Comparison of ENCODE assay signal across 8 cellular contexts in the genomic region with DNA sequence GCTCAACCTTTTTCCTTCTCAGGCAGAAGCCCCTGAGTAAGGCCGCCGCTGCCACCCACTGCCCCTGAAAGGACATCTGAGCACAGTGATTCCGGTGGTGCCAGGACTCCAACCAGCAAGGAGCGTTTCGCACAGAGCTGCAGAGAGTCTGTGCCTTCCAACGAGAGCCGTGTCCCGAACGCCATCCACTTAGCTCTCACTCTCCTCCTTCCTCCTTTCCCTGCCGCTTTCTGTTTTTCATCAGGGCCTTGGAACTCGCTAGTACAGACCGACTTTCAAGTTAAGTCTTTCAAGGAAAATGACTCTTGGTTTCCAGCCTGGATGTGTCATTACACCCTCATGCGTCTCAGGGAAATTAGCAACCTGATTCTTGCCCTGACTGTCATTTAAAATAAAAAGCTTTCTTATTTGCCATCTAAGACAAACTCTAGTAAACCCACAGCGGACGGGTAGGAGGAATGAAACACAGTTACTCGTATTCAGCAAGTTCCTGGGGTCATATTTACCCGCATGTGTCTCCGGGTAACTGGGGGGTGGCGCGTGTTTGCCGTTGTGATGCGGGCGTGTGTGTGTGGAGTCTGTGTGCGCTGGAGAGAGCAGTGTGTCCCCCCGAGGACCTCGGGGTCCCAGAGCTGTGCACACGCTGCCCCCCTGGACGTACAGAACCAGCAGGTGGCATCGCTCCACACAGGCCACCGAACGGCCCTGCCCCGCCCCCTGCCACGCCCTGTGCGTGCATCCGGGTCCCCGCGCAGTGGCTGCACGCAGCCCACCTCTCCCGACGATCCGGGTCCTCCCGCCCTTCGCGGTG. TPM values are rescaled to one million over a fixed set of nuclear protein-coding genes. Genes with fewer than 3 reads are reported as not detected.
DNase-seq lines count a peak whose midpoint lies in the region; ATAC-seq and TF ChIP-seq lines count a peak whose summit lies in the region.

No MANE protein-coding gene starts in this region.

- H3K9me3 Mint-ChIP-seq in activated naive CD4-positive, alpha-beta T cell treated with anti-CD3 and anti-CD28 coated beads, Interleukin-2, amount 10 ng/mL, durations not matched to agents 7 days and 5 days = no peaks in the 10 kb centered on the region

- H3K4me2 ChIP-seq in OCI-LY7 (ENCODE audit: low read length) = peak overlapping the region; percentile 89

- no peak for DNase-seq in AG09319 (ENCODE audit: extremely low read depth, low read depth)
- peak; percentile 82 for DNase-seq in OCI-LY7 (ENCODE audit: low spot score)
- peak; percentile 62 for DNase-seq in activated naive CD4-positive, alpha-beta T cell treated with anti-CD3 and anti-CD28 coated beads, Interleukin-2, amount 10 ng/mL, durations not matched to agents 7 days and 5 days
- DNase-seq in heart left ventricle = peak in 3 of 5 donors; percentile 30 to 69 (median 33)
- DNase-seq in gastrocnemius medialis = no peak
- no peak for DNase-seq in NCI-H2196 treated with DMSO at 0.1 percent for 48 hours (lab: John Stamatoyannopoulos, UW; ENCODE audit: unreplicated experiment)
- no peak for DNase-seq in WERI-Rb-1

- peaks cover 5% of the 10 kb centered on the region for H3K4me1 Mint-ChIP-seq in activated naive CD4-positive, alpha-beta T cell treated with anti-CD3 and anti-CD28 coated beads, Interleukin-2, amount 10 ng/mL, durations not matched to agents 7 days and 5 days

- H3K4me3 ChIP-seq in OCI-LY7 (ENCODE audit: low read depth, low read length, poor library complexity, severe bottlenecking) = peak overlapping the region; percentile 72
- H3K4me3 ChIP-seq in heart left ventricle = peak overlapping the region in 11 of 12 donors; percentile 22 to 60 (median 46)
- H3K4me3 ChIP-seq in gastrocnemius medialis = peak overlapping the region; percentile 31 to 53 (median 49)
- H3K4me3 ChIP-seq in WERI-Rb-1 (ENCODE audit: low read depth, low read length) = no peak overlapping the region

- ATAC-seq in GM21390 (IDR thresholded peaks at IDR 0.05; ENCODE audit: unreplicated experiment) = peak; percentile 89
- ATAC-seq in heart left ventricle = peak; percentile 42 to 78 (median 72)
- ATAC-seq in gastrocnemius medialis = peak in 1 of 2 donors; percentile 27

- H3K36me3 ChIP-seq in OCI-LY7 (ENCODE audit: insufficient read depth, low read length) = no peaks in the 10 kb centered on the region
- no peaks in the 10 kb centered on the region for H3K36me3 ChIP-seq in heart left ventricle
- no peaks in the 10 kb centered on the region for H3K36me3 ChIP-seq in gastrocnemius medialis
- H3K36me3 ChIP-seq in WERI-Rb-1 = no peaks in the 10 kb centered on the region

- POLR2A ChIA-PET in OCI-LY7 (lab: Charles Lee) = interaction anchor here (1.1 kb wide), 1 partner anchor 10 kb away, joined by 3 read pairs; no protein-coding TSS in a partner anchor

- WGBS in heart left ventricle, 4 donors = 18 to 40% (median 27%) methylated on average over 24 to 44 of the region's 44 CpGs

- no peaks in the 10 kb centered on the region for H3K79me2 ChIP-seq in OCI-LY7 (ENCODE audit: insufficient read depth, low read depth, low read length)

- no peak for TF ChIP-seq POLR2A in heart left ventricle (IDR thresholded peaks at IDR 0.05)
- no peak for TF ChIP-seq POLR2A in gastrocnemius medialis (IDR thresholded peaks at IDR 0.05)

- H3K27ac Mint-ChIP-seq in activated naive CD4-positive, alpha-beta T cell treated with anti-CD3 and anti-CD28 coated beads, Interleukin-2, amount 10 ng/mL, durations not matched to agents 7 days and 5 days = no peak overlapping the region

- H3K27me3 ChIP-seq in heart left ventricle (peaks cover 0 to 32% (median 11%) of the 10 kb centered on the region in 9 donors), gastrocnemius medialis (peaks cover 11 to 16% (median 12%) of the 10 kb centered on the region in 3 donors), WERI-Rb-1 (ENCODE audit: insufficient read depth, low read depth, severe bottlenecking) (no peaks in the 10 kb centered on the region)

- TF ChIP-seq CTCF in AG09319 (IDR thresholded peaks at IDR 0.05; ENCODE audit: low read depth, low read length) = peak; percentile 39
- TF ChIP-seq CTCF in OCI-LY7 (conservative IDR thresholded peaks at IDR 0.05; ENCODE audit: low read length) = peak; percentile 75
- TF ChIP-seq CTCF in heart left ventricle (IDR thresholded peaks at IDR 0.05) = peak in 4 of 12 donors; percentile 9 to 32 (median 16)
- no peak for TF ChIP-seq CTCF in gastrocnemius medialis (IDR thresholded peaks at IDR 0.05 in 4 of 5, conservative IDR thresholded peaks at IDR 0.05 in 1 of 5)
- no peak for TF ChIP-seq CTCF in WERI-Rb-1 (IDR thresholded peaks at IDR 0.05; ENCODE audit: low read depth, low read length)

- H3K4me1 ChIP-seq in OCI-LY7 (ENCODE audit: insufficient read depth, low read length, poor library complexity, severe bottlenecking) (no peaks in the 10 kb centered on the region), heart left ventricle (peaks cover 0 to 7% (median 0%) of the 10 kb centered on the region in 12 donors), gastrocnemius medialis (peaks cover 0 to 3% of the 10 kb centered on the region in 2 donors)

- no peaks in the 10 kb centered on the region for H3K9me2 ChIP-seq in OCI-LY7 (ENCODE audit: insufficient read depth, low read length)

- peak overlapping the region; percentile 95 for H2AFZ ChIP-seq in OCI-LY7 (ENCODE audit: low read length)

- in situ Hi-C loops in gastrocnemius medialis (cut with MboI; ENCODE audit: low sequenced_read_pairs in 4 of 4) = no loop called here

- peaks cover 40% of the 10 kb centered on the region for H3K27me3 Mint-ChIP-seq in activated naive CD4-positive, alpha-beta T cell treated with anti-CD3 and anti-CD28 coated beads, Interleukin-2, amount 10 ng/mL, durations not matched to agents 7 days and 5 days

- H3K9me3 ChIP-seq in OCI-LY7 (ENCODE audit: low read length) (no peaks in the 10 kb centered on the region), heart left ventricle (no peaks in the 10 kb centered on the region), gastrocnemius medialis (no peaks in the 10 kb centered on the region), WERI-Rb-1 (ENCODE audit: severe bottlenecking) (no peaks in the 10 kb centered on the region)

- no peaks in the 10 kb centered on the region for H4K20me1 ChIP-seq in OCI-LY7 (ENCODE audit: insufficient read depth, low read length)

- intact Hi-C loops in OCI-LY7 (cut with micrococcal nuclease; ENCODE audit: unreplicated experiment) (loop anchor here (2.0 kb wide), 1 partner anchor 158 kb away; no protein-coding TSS in a partner anchor), heart left ventricle (cut with DNase I) (no loop called here), gastrocnemius medialis (cut with DNase I; ENCODE audit: low total_unique reads) (no loop called here)

- H3K27ac ChIP-seq in OCI-LY7 (ENCODE audit: low read depth, low read length, poor library complexity, severe bottlenecking) (no peak overlapping the region), heart left ventricle (peak overlapping the region in 1 of 12 donors; percentile 66), gastrocnemius medialis (no peak overlapping the region), WERI-Rb-1 (no peak overlapping the region)

- CTCF ChIA-PET in OCI-LY7 (lab: Charles Lee; ENCODE audit: unreplicated experiment) = interaction anchor here (0.6 to 1.0 kb wide), 2 partner anchors 24 to 210 kb away, joined by 3 to 5 read pairs; no protein-coding TSS in a partner anchor
- CTCF ChIA-PET in activated naive CD4-positive, alpha-beta T cell treated with anti-CD3 and anti-CD28 coated beads, Interleukin-2, amount 10 ng/mL, durations not matched to agents 7 days and 5 days (lab: Charles Lee) = interaction anchor here (0.7 kb wide), 1 partner anchor 158 kb away, joined by 3 read pairs; no protein-coding TSS in a partner anchor

- H3K36me3 Mint-ChIP-seq in activated naive CD4-positive, alpha-beta T cell treated with anti-CD3 and anti-CD28 coated beads, Interleukin-2, amount 10 ng/mL, durations not matched to agents 7 days and 5 days = no peaks in the 10 kb centered on the region

- no TSS peak for BruUV-seq in OCI-LY7 (replicated peaks; lab: Mats Ljungman, UMichigan)

- H3K4me3 Mint-ChIP-seq in activated naive CD4-positive, alpha-beta T cell treated with anti-CD3 and anti-CD28 coated beads, Interleukin-2, amount 10 ng/mL, durations not matched to agents 7 days and 5 days = peak overlapping the region; percentile 70

RNA-seq across cellular contexts. Expression of gene ALDH1A3, which starts 30.4 kb away (rescaled TPM):
- total RNA-seq in OCI-LY7 (2014; rRNA removed; shearing (Covaris generic)) = not detected in 2 replicates
- total RNA-seq in OCI-LY7 (2022) (not detected in 2 replicates), heart left ventricle (10 to 100 TPM in 2 of 9 donors, 1 to 10 TPM in 6, under 1 TPM in 1; 0.82 to 37.1 (median 4.7) TPM), gastrocnemius medialis (10 to 100 TPM in 2 of 4 donors, 1 to 10 TPM in 2; 5.8 to 33.9 (median 15.1) TPM)
- polyA plus RNA-seq in heart left ventricle = 1 to 10 TPM in 1 of 2 donors, under 1 TPM in 1; 0.91 to 6.3 TPM

Comparison
In these comparisons a context has a peak if more than half of its experiments do, and no peak if none do; other contexts are left out.
1. DNase-seq: peak in OCI-LY7 (single experiment), activated naive CD4-positive, alpha-beta T cell treated with anti-CD3 and anti-CD28 coated beads, Interleukin-2, amount 10 ng/mL, durations not matched to agents 7 days and 5 days (single experiment) and heart left ventricle (3 of 5); none in AG09319 (single experiment), gastrocnemius medialis (0 of 2), NCI-H2196 treated with DMSO at 0.1 percent for 48 hours (single experiment) and WERI-Rb-1 (single experiment).
2. CTCF ChIP-seq: peak in AG09319 (single experiment) and OCI-LY7 (single experiment); none in gastrocnemius medialis (0 of 5) and WERI-Rb-1 (single experiment).